8 cellular contexts compared by ENCODE assay signal in genomic region chr1:41810446-41810845, GRCh38.
DNase-seq lines count a peak whose midpoint lies in the region; ATAC-seq and TF ChIP-seq lines count a peak whose summit lies in the region.

No MANE protein-coding gene starts in this region.

- intact Hi-C loops in A673 (cut with micrococcal nuclease; ENCODE audit: unreplicated experiment) = no loop called here

- no peaks in the 10 kb centered on the region for H3K9me3 ChIP-seq in A673 (ENCODE audit: low read depth, low read length, poor library complexity, severe bottlenecking)

- POLR2A ChIA-PET in A673 (lab: Charles Lee; ENCODE audit: low non-redundant PET) (no interaction called here), WTC11 (lab: Charles Lee) (no interaction called here)

- no peak overlapping the region for H3K4me3 ChIP-seq in A673 (ENCODE audit: low read depth, low read length, poor library complexity, severe bottlenecking)
- no peak overlapping the region for H3K4me3 ChIP-seq in HFF-Myc (replicated peaks; ENCODE audit: low read depth, low read length)
- H3K4me3 ChIP-seq in fibroblast of villous mesenchyme (ENCODE audit: low read depth, low read length) = no peak overlapping the region

- H3K4me3 Mint-ChIP-seq in WTC11 = no peak overlapping the region

- no peak overlapping the region for H3K27ac Mint-ChIP-seq in WTC11

- BruUV-seq in A673 (replicated peaks; lab: Mats Ljungman, UMichigan) = no TSS peak

- H3K27me3 ChIP-seq in A673 (replicated peaks; ENCODE audit: insufficient read depth, low read depth, low read length, poor library complexity) = no peaks in the 10 kb centered on the region

- no peak overlapping the region for H3K27ac ChIP-seq in A673 (ENCODE audit: low read depth, low read length, poor library complexity, severe bottlenecking)

- CTCF ChIA-PET in A673 (lab: Charles Lee) (no interaction called here), WTC11 (lab: Charles Lee) (interaction anchor here (0.8 to 1.0 kb wide), 3 partner anchors 10 to 30 kb away, joined by 3 to 4 read pairs (median 3); no protein-coding TSS in a partner anchor)

- DNase-seq in A673 (ENCODE audit: low spot score) (peak; percentile 59), HFF-Myc (ENCODE audit: extremely low read depth, low read depth) (peak; percentile 27), WTC11 (ENCODE audit: low spot score) (peak; percentile 57), fibroblast of villous mesenchyme (ENCODE audit: low read depth) (peak; percentile 67), dedifferentiated amniotic fluid mesenchymal stem cell (ENCODE audit: extremely low spot score) (no peak), GM19238 (ENCODE audit: insufficient read length, low spot score) (no peak)

- no peaks in the 10 kb centered on the region for H3K27me3 Mint-ChIP-seq in WTC11 (ENCODE audit: low read depth)

- H3K4me1 Mint-ChIP-seq in WTC11 = peaks cover 5% of the 10 kb centered on the region

- peak; percentile 78 for ATAC-seq in WTC11
- no peak for ATAC-seq in HG02852 (IDR thresholded peaks at IDR 0.05; ENCODE audit: unreplicated experiment)
- no peak for ATAC-seq in GM19035 (IDR thresholded peaks at IDR 0.05; ENCODE audit: unreplicated experiment)

- H3K4me1 ChIP-seq in A673 (ENCODE audit: insufficient read depth, low read length, poor library complexity, severe bottlenecking) = no peaks in the 10 kb centered on the region

- no peaks in the 10 kb centered on the region for H3K36me3 Mint-ChIP-seq in WTC11

- H3K36me3 ChIP-seq in A673 (ENCODE audit: insufficient read depth, low read length, poor library complexity, severe bottlenecking) = no peaks in the 10 kb centered on the region

- TF ChIP-seq CTCF in A673 (conservative IDR thresholded peaks at IDR 0.05; ENCODE audit: low read depth, low read length) (no peak), HFF-Myc (IDR thresholded peaks at IDR 0.05; ENCODE audit: low read depth, low read length, missing control alignments) (no peak), WTC11 (IDR thresholded peaks at IDR 0.05) (no peak), fibroblast of villous mesenchyme (IDR thresholded peaks at IDR 0.05; ENCODE audit: insufficient read depth, low read depth, low read length) (no peak)

- H3K9me3 Mint-ChIP-seq in WTC11 = no peaks in the 10 kb centered on the region

TF ChIP-seq in WTC11, 78 proteins besides CTCF, POLR2A, EP300 and RAD21:
- TF ChIP-seq, protein P1, sequence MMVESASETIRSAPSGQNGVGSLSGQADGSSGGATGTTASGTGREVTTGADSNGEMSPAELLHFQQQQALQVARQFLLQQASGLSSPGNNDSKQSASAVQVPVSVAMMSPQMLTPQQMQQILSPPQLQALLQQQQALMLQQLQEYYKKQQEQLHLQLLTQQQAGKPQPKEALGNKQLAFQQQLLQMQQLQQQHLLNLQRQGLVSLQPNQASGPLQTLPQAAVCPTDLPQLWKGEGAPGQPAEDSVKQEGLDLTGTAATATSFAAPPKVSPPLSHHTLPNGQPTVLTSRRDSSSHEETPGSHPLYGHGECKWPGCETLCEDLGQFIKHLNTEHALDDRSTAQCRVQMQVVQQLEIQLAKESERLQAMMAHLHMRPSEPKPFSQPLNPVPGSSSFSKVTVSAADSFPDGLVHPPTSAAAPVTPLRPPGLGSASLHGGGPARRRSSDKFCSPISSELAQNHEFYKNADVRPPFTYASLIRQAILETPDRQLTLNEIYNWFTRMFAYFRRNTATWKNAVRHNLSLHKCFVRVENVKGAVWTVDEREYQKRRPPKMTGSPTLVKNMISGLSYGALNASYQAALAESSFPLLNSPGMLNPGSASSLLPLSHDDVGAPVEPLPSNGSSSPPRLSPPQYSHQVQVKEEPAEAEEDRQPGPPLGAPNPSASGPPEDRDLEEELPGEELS (CRISPR knock-in tag; IDR thresholded peaks at IDR 0.05) = no peak
- TF ChIP-seq, protein P2, sequence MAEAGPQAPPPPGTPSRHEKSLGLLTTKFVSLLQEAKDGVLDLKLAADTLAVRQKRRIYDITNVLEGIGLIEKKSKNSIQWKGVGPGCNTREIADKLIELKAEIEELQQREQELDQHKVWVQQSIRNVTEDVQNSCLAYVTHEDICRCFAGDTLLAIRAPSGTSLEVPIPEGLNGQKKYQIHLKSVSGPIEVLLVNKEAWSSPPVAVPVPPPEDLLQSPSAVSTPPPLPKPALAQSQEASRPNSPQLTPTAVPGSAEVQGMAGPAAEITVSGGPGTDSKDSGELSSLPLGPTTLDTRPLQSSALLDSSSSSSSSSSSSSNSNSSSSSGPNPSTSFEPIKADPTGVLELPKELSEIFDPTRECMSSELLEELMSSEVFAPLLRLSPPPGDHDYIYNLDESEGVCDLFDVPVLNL (CRISPR knock-in tag; IDR thresholded peaks at IDR 0.05; ENCODE audit: borderline replicate concordance, low read depth) = no peak
- no peak for TF ChIP-seq HMGA2 (CRISPR knock-in tag; IDR thresholded peaks at IDR 0.05)
- 0 out of 2 replicates have a peak, but pooled peaks have one; percentile 16 for TF ChIP-seq NFE2L1 (CRISPR knock-in tag; IDR thresholded peaks at IDR 0.05)
- peak; percentile 43; the same call in 1 of the 2 replicates for TF ChIP-seq ESRRA (CRISPR knock-in tag; IDR thresholded peaks at IDR 0.05; ENCODE audit: borderline replicate concordance)
- 0 out of 2 replicates have a peak, but pooled peaks have one; percentile 28 for TF ChIP-seq TEAD4 (CRISPR knock-in tag; IDR thresholded peaks at IDR 0.05)
- no peak for TF ChIP-seq ATF6 (CRISPR knock-in tag; IDR thresholded peaks at IDR 0.05)
- no peak for TF ChIP-seq ELF4 (CRISPR knock-in tag; IDR thresholded peaks at IDR 0.05; ENCODE audit: low read depth)
- peak; percentile 25; the same call in 1 of the 2 replicates for TF ChIP-seq USF1 (CRISPR knock-in tag; IDR thresholded peaks at IDR 0.05)
- no peak for TF ChIP-seq NR3C1 (CRISPR knock-in tag; conservative IDR thresholded peaks at IDR 0.05; ENCODE audit: low read depth)
- TF ChIP-seq E2F5 (CRISPR knock-in tag; IDR thresholded peaks at IDR 0.05) = 0 out of 2 replicates have a peak, but pooled peaks have one; percentile 31

Comparison
In these comparisons a context has a peak if more than half of its experiments do, and no peak if none do; other contexts are left out.
1. DNase-seq: peak in A673 (single experiment), HFF-Myc (single experiment), WTC11 (single experiment) and fibroblast of villous mesenchyme (single experiment); none in dedifferentiated amniotic fluid mesenchymal stem cell (single experiment) and GM19238 (single experiment).